ENCODE assay signal across 7 cellular contexts in the genomic region with DNA sequence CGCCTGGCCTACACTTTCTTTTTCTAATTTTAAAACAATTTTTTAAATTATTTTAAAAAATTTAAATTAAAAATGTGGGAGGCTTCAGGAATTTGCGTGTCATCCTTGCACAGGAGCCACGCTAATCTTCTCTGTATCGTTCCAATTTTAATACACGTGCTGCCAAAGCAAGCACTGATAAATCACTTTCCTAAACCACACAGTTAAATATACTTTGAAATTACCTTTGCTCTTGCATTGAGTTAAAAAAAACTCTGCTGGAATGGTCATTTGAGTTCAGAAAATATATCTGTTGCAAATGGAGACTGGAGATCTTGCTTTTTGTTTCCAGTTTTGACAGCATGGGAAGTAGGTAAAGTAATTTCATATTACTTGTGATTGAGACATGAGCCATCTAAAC.
"Had no signal": no experiment of that assay in that cellular context is flagged by ENCODE, and none has a peak within 500 bp of the region (broad histone marks: within the 10 kb centered on the region; RNA-seq: fewer than 3 reads in every experiment).

No MANE protein-coding gene starts in this region.

- FAIRE-seq: G401.6, GM12878, GM12892, GM18507, GM19239 had no signal

- DNase-seq: GDM1, GF-D8 had no signal

- H3K4me3 ChIP-seq: GM12878 had no signal

- ATAC-seq: GM12878 had no signal
